Comparison of ENCODE assay signal across 9 cellular contexts in the genomic region with DNA sequence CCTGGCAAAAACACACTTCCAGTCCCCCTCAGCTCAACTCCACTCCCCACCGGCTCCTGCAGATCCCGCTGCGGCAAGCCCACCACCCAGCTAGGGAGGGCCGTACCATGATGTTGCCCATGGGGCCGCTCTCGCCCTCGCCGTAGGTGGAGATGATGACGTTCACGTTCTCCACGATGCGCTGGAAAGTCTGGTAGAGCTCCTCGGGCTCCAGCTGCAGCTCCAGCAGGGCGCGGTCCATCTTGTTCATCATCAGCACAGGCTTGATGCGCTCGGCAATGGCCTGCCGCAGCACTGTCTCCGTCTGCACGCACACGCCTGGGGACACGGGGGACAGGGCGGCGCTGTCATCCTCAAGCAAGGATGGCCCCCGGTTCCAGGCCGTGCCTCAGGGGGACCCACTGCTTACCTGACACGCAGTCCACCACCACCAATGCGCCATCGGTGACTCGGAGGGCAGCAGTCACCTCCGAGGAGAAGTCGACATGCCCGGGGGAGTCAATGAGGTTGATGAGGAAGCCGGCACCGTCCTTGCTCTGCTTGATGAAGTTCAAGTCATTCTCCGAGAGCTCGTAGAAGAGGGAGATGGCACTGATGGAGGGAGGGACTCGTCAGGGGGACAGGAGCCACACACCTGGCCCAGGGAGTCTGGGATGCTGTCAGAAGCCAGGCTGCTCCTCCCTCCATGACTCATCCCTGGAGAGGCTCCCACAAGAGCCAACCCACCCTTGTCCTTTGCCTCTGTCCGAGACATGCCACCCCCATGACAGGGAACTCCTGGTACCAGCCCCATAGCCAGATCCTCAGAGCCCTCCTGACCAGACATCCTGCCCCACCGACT. TPM values are rescaled to one million over a fixed set of nuclear protein-coding genes. Genes with fewer than 3 reads are reported as not detected.
A peak's percentile ranks its signal among the peaks of the same experiment; 100 is the strongest.
DNase-seq lines count a peak whose midpoint lies in the region; ATAC-seq and TF ChIP-seq lines count a peak whose summit lies in the region.
"Had no signal": no experiment of that assay in that cellular context is flagged by ENCODE, and none has a peak within 500 bp of the region (broad histone marks: within the 10 kb centered on the region; RNA-seq: fewer than 3 reads in every experiment).

No MANE protein-coding gene starts in this region.

- ATAC-seq in heart left ventricle, result peak in 2 of 4 donors; percentile 4 to 10
- no peak for ATAC-seq in left ventricle myocardium superior
- no peak for ATAC-seq in GM21367 (IDR thresholded peaks at IDR 0.05; ENCODE audit: unreplicated experiment)

- H3K27me3 ChIP-seq in heart left ventricle, result no peaks in the 10 kb centered on the region
- peaks cover 5% of the 10 kb centered on the region for H3K27me3 ChIP-seq in iPS-18a (ENCODE audit: control insufficient read depth, insufficient read depth, low read length)
- no peaks in the 10 kb centered on the region for H3K27me3 ChIP-seq in suprapubic skin

- H3K9ac ChIP-seq in iPS-18a (ENCODE audit: low read length), result peak overlapping the region; percentile 96

- H3K4me1 ChIP-seq in heart left ventricle, result peaks cover 7 to 66% (median 43%) of the 10 kb centered on the region in 12 donors
- peaks cover 13% of the 10 kb centered on the region for H3K4me1 ChIP-seq in iPS-18a (ENCODE audit: control insufficient read depth, low read depth, low read length)
- peaks cover 55% of the 10 kb centered on the region for H3K4me1 ChIP-seq in suprapubic skin

- H3K27ac Mint-ChIP-seq in activated T-helper 1 cell treated with anti-CD3 and anti-CD28 coated beads, Interleukin-12 subunit alpha, Interleukin-12 subunit beta, Interleukin-2, Interleukin-4 antibody, amounts not matched to agents 30 ng/mL and 10 ng/mL and 1 ng/mL, durations not matched to agents 14 hours and 24 hours and 36 hours, result peak overlapping the region; percentile 70

- peak in 4 of 5 donors; percentile 22 to 48 (median 24) for DNase-seq in heart left ventricle
- DNase-seq in left ventricle myocardium superior, result no peak
- no peak for DNase-seq in activated T-helper 1 cell treated with anti-CD3 and anti-CD28 coated beads, Interleukin-12 subunit alpha, Interleukin-12 subunit beta, Interleukin-2, Interleukin-4 antibody, amounts not matched to agents 30 ng/mL and 10 ng/mL and 1 ng/mL, durations not matched to agents 14 hours and 24 hours and 36 hours (ENCODE audit: low spot score)
- peak in 1 of 2 donors; percentile 71 for DNase-seq in suprapubic skin (ENCODE audit: low spot score in 2 of 2)
- DNase-seq in SKM-1 treated with dmso at 0.1 percent for 144 hours (lab: John Stamatoyannopoulos, UW; ENCODE audit: unreplicated experiment), result no peak
- no peak for DNase-seq in NCI-H2196 (lab: John Stamatoyannopoulos, UW; ENCODE audit: unreplicated experiment)

- 80 to 85% (median 84%) methylated on average over 30 to 40 of the region's 40 CpGs for WGBS in heart left ventricle, 4 donors
- 79% methylated on average over 18 of the region's 40 CpGs for WGBS in suprapubic skin

- H3K9me3 ChIP-seq in heart left ventricle (no peaks in the 10 kb centered on the region), iPS-18a (ENCODE audit: control insufficient read depth, low read depth, low read length) (no peaks in the 10 kb centered on the region), suprapubic skin (no peaks in the 10 kb centered on the region)

- no peaks in the 10 kb centered on the region for H3K9me3 Mint-ChIP-seq in activated T-helper 1 cell treated with anti-CD3 and anti-CD28 coated beads, Interleukin-12 subunit alpha, Interleukin-12 subunit beta, Interleukin-2, Interleukin-4 antibody, amounts not matched to agents 30 ng/mL and 10 ng/mL and 1 ng/mL, durations not matched to agents 14 hours and 24 hours and 36 hours

- H3K27me3 Mint-ChIP-seq in activated T-helper 1 cell treated with anti-CD3 and anti-CD28 coated beads, Interleukin-12 subunit alpha, Interleukin-12 subunit beta, Interleukin-2, Interleukin-4 antibody, amounts not matched to agents 30 ng/mL and 10 ng/mL and 1 ng/mL, durations not matched to agents 14 hours and 24 hours and 36 hours (ENCODE audit: insufficient read depth), result peaks cover 2% of the 10 kb centered on the region

- H3K4me3 Mint-ChIP-seq in activated T-helper 1 cell treated with anti-CD3 and anti-CD28 coated beads, Interleukin-12 subunit alpha, Interleukin-12 subunit beta, Interleukin-2, Interleukin-4 antibody, amounts not matched to agents 30 ng/mL and 10 ng/mL and 1 ng/mL, durations not matched to agents 14 hours and 24 hours and 36 hours, result peak overlapping the region; percentile 93

- TF ChIP-seq CTCF in heart left ventricle (IDR thresholded peaks at IDR 0.05) (no peak), suprapubic skin (IDR thresholded peaks at IDR 0.05) (no peak)

- H3K4me3 ChIP-seq in heart left ventricle (peak overlapping the region in 3 of 12 donors; percentile 71 to 97 (median 94)), iPS-18a (ENCODE audit: low read length) (peak overlapping the region; percentile 97), suprapubic skin (peak overlapping the region; percentile 99)

- peaks cover 47% of the 10 kb centered on the region for H3K4me1 Mint-ChIP-seq in activated T-helper 1 cell treated with anti-CD3 and anti-CD28 coated beads, Interleukin-12 subunit alpha, Interleukin-12 subunit beta, Interleukin-2, Interleukin-4 antibody, amounts not matched to agents 30 ng/mL and 10 ng/mL and 1 ng/mL, durations not matched to agents 14 hours and 24 hours and 36 hours (ENCODE audit: low read depth)

- TF ChIP-seq POLR2A in heart left ventricle (IDR thresholded peaks at IDR 0.05), result no peak
- TF ChIP-seq POLR2A in suprapubic skin (IDR thresholded peaks at IDR 0.05), result no peak

- peaks cover 46% of the 10 kb centered on the region for H3K36me3 Mint-ChIP-seq in activated T-helper 1 cell treated with anti-CD3 and anti-CD28 coated beads, Interleukin-12 subunit alpha, Interleukin-12 subunit beta, Interleukin-2, Interleukin-4 antibody, amounts not matched to agents 30 ng/mL and 10 ng/mL and 1 ng/mL, durations not matched to agents 14 hours and 24 hours and 36 hours (ENCODE audit: low read depth)

- intact Hi-C loops in heart left ventricle (cut with DNase I) (loop anchor here in 7 of 10 donors (10.0 kb wide), 5 partner anchors 132 to 222 kb away; partner anchors contain the start of genes APBA3 (in 3 of the 7), MRPL54 (in 3 of the 7), ANKRD24 (in 2 of the 7) and SIRT6 (in 2 of the 7)), left ventricle myocardium superior (cut with micrococcal nuclease) (no loop called here)
- intact Hi-C loops in activated T-helper 1 cell treated with anti-CD3 and anti-CD28 coated beads, Interleukin-12 subunit alpha, Interleukin-12 subunit beta, Interleukin-2, Interleukin-4 antibody, amounts not matched to agents 30 ng/mL and 10 ng/mL and 1 ng/mL, durations not matched to agents 14 hours and 24 hours and 36 hours (cut with micrococcal nuclease), result loop anchor here (1.0 kb wide), 1 partner anchor 12 kb away; the partner anchor contains the start of gene DAPK3

- peak overlapping the region in 7 of 12 donors; percentile 85 to 98 (median 95) for H3K27ac ChIP-seq in heart left ventricle
- no peak overlapping the region for H3K27ac ChIP-seq in iPS-18a (ENCODE audit: low read length)
- peak overlapping the region; percentile 98 for H3K27ac ChIP-seq in suprapubic skin

- H3K36me3 ChIP-seq in heart left ventricle, result peaks cover 8 to 68% (median 63%) of the 10 kb centered on the region in 9 donors
- peaks cover 66% of the 10 kb centered on the region for H3K36me3 ChIP-seq in iPS-18a (ENCODE audit: control insufficient read depth, low read depth, low read length)
- peaks cover 62% of the 10 kb centered on the region for H3K36me3 ChIP-seq in suprapubic skin

- TF ChIP-seq EP300 in suprapubic skin (IDR thresholded peaks at IDR 0.05), result no peak

RNA-seq across cellular contexts. Expression of gene EEF2, which starts 2.3 kb away (rescaled TPM):
- total RNA-seq in heart left ventricle (1,000 to 10,000 TPM; 1,373 to 2,686 (median 2,215) TPM), left ventricle myocardium superior (2,417 TPM), suprapubic skin (1,000 to 10,000 TPM; 1,423 to 2,137 (median 2,023) TPM)
- 1,000 to 10,000 TPM in 1 of 2 donors, 100 to 1,000 TPM in 1; 846 to 1,944 TPM for polyA plus RNA-seq in heart left ventricle
- total RNA-seq in activated T-helper 1 cell treated with anti-CD3 and anti-CD28 coated beads, Interleukin-12 subunit alpha, Interleukin-12 subunit beta, Interleukin-2, Interleukin-4 antibody, amounts not matched to agents 30 ng/mL and 10 ng/mL and 1 ng/mL, durations not matched to agents 14 hours and 24 hours and 36 hours, result 2,359 TPM in 2 replicates

RNA-seq across cellular contexts. Expression of gene DAPK3, which starts 12.0 kb away (rescaled TPM):
- total RNA-seq in heart left ventricle (100 to 1,000 TPM in 4 of 9 donors, 10 to 100 TPM in 5; 70.6 to 200 (median 97.4) TPM), left ventricle myocardium superior (68.5 TPM), suprapubic skin (10 to 100 TPM; 56.5 to 71.8 (median 61.7) TPM)
- polyA plus RNA-seq in heart left ventricle, result 100 to 1,000 TPM; 160 to 252 TPM
- 47.2 and 47.3 TPM in 2 replicates for total RNA-seq in activated T-helper 1 cell treated with anti-CD3 and anti-CD28 coated beads, Interleukin-12 subunit alpha, Interleukin-12 subunit beta, Interleukin-2, Interleukin-4 antibody, amounts not matched to agents 30 ng/mL and 10 ng/mL and 1 ng/mL, durations not matched to agents 14 hours and 24 hours and 36 hours

RNA-seq across cellular contexts. Expression of gene PIAS4, which starts 24.6 kb away (rescaled TPM):
- total RNA-seq in heart left ventricle (10 to 100 TPM; 12.5 to 19.1 (median 15.3) TPM), left ventricle myocardium superior (19.8 TPM), suprapubic skin (10 to 100 TPM; 17.1 to 28.7 (median 22.6) TPM)
- 10 to 100 TPM; 12.3 to 15.4 TPM for polyA plus RNA-seq in heart left ventricle
- 37.6 and 41.0 TPM in 2 replicates for total RNA-seq in activated T-helper 1 cell treated with anti-CD3 and anti-CD28 coated beads, Interleukin-12 subunit alpha, Interleukin-12 subunit beta, Interleukin-2, Interleukin-4 antibody, amounts not matched to agents 30 ng/mL and 10 ng/mL and 1 ng/mL, durations not matched to agents 14 hours and 24 hours and 36 hours

RNA-seq across cellular contexts. Expression of gene NMRK2, which starts 50.1 kb away (rescaled TPM):
- 1,000 to 10,000 TPM in 3 of 9 donors, 100 to 1,000 TPM in 6; 347 to 2,001 (median 606) TPM for total RNA-seq in heart left ventricle
- polyA plus RNA-seq in heart left ventricle, result 1,000 to 10,000 TPM in 1 of 2 donors, 100 to 1,000 TPM in 1; 649 to 1,244 TPM
- total RNA-seq in left ventricle myocardium superior, result 1,046 TPM
- total RNA-seq in activated T-helper 1 cell treated with anti-CD3 and anti-CD28 coated beads, Interleukin-12 subunit alpha, Interleukin-12 subunit beta, Interleukin-2, Interleukin-4 antibody, amounts not matched to agents 30 ng/mL and 10 ng/mL and 1 ng/mL, durations not matched to agents 14 hours and 24 hours and 36 hours, result not detected in 2 replicates
- total RNA-seq in suprapubic skin, result not detected
- total RNA-seq: dermis microvascular lymphatic vessel endothelial cell had no signal

Comparison
In these comparisons a context has a peak if more than half of its experiments do, and no peak if none do; other contexts are left out.
1. DNase-seq: peak in heart left ventricle (4 of 5); none in left ventricle myocardium superior (single experiment), activated T-helper 1 cell treated with anti-CD3 and anti-CD28 coated beads, Interleukin-12 subunit alpha, Interleukin-12 subunit beta, Interleukin-2, Interleukin-4 antibody, amounts not matched to agents 30 ng/mL and 10 ng/mL and 1 ng/mL, durations not matched to agents 14 hours and 24 hours and 36 hours (single experiment), SKM-1 treated with dmso at 0.1 percent for 144 hours (single experiment) and NCI-H2196 (single experiment).